11 cellular contexts compared by ENCODE assay signal in the genomic region with DNA sequence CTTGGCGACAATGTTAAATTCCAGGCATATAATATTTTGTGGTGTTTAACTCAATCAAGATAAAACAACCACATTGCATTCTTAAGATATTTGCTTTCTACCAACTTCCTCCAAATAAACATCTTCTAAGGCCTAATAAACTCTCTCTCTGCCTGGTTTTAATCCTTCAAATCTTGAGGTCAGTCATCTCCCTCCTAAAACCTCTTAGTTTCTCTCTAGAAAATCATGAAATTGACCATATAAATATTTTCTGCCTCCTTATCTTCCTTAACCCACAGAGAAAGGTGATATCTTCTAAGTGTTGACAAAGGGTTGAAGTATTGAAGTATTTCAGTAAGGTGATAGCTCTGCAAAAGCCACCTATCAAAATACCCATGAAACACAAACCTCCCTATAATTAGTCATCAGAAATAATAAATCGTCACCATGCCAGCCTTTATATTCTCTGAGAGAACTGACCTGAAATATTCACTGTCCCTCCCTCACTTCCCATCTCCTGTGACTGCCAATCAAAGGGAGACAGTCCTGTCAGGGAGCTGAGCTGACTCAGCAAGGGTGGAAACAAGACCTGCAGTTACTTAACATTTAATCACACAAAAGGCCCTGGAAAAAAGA.
DNase-seq lines count a peak whose midpoint lies in the region; ATAC-seq, FAIRE-seq and TF ChIP-seq lines count a peak whose summit lies in the region.
"Had no signal": no experiment of that assay in that cellular context is flagged by ENCODE, and none has a peak within 500 bp of the region (broad histone marks: within the 10 kb centered on the region; RNA-seq: fewer than 3 reads in every experiment).

No MANE protein-coding gene starts in this region.

- no peak overlapping the region for H3K27ac Mint-ChIP-seq in HFFc6
- H3K27ac Mint-ChIP-seq in progenitor cell of endocrine pancreas: peak overlapping the region; percentile 1
- H3K27ac Mint-ChIP-seq: effector memory CD8-positive, alpha-beta T cell had no signal

- TF ChIP-seq POLR2A in GM12891 (IDR thresholded peaks at IDR 0.05; ENCODE audit: low read depth, low read length): no peak

- H3K4me1 Mint-ChIP-seq in HFFc6 (ENCODE audit: low read depth): peaks cover 18% of the 10 kb centered on the region
- peaks cover 11% of the 10 kb centered on the region for H3K4me1 Mint-ChIP-seq in progenitor cell of endocrine pancreas (ENCODE audit: low read depth)

- DNase-seq in HFFc6: peak; percentile 12
- DNase-seq in RCC 7860 (ENCODE audit: low spot score): peak; percentile 29
- peak; percentile 27 for DNase-seq in fibroblast of pulmonary artery (ENCODE audit: low read depth)
- DNase-seq in progenitor cell of endocrine pancreas (ENCODE audit: low spot score, unreplicated experiment): no peak
- no peak for DNase-seq in GM12891 (ENCODE audit: insufficient read length, low spot score)
- no peak for DNase-seq in activated CD4-positive, alpha-beta T cell treated with anti-CD3 and anti-CD28 coated beads for 48 hours
- no peak for DNase-seq in NCI-H1694 (lab: John Stamatoyannopoulos, UW)
- DNase-seq: activated CD8-positive, alpha-beta memory T cell treated with anti-CD3 and anti-CD28 coated beads for 24 hours; COR-L47; effector memory CD8-positive, alpha-beta T cell had no signal

- FAIRE-seq in RCC 7860 (lab: Jason Lieb, UNC) (no peak), GM12891 (lab: Jason Lieb, UNC) (no peak)

- no peak overlapping the region for H3K4me3 ChIP-seq in fibroblast of pulmonary artery (replicated peaks; ENCODE audit: low read depth, low read length)

- H3K4me3 Mint-ChIP-seq in HFFc6: no peak overlapping the region
- no peak overlapping the region for H3K4me3 Mint-ChIP-seq in progenitor cell of endocrine pancreas (ENCODE audit: low read depth)
- H3K4me3 Mint-ChIP-seq: effector memory CD8-positive, alpha-beta T cell had no signal

- H3K36me3 Mint-ChIP-seq in HFFc6 (ENCODE audit: low read depth): no peaks in the 10 kb centered on the region
- H3K36me3 Mint-ChIP-seq in progenitor cell of endocrine pancreas (ENCODE audit: insufficient read depth): no peaks in the 10 kb centered on the region

- H3K9me3 Mint-ChIP-seq in HFFc6 (peaks cover 6% of the 10 kb centered on the region; the same call in 1 of the 2 replicates), progenitor cell of endocrine pancreas (ENCODE audit: low read depth) (peaks cover 4% of the 10 kb centered on the region)

- H3K27me3 Mint-ChIP-seq in HFFc6 (ENCODE audit: insufficient read depth) (no peaks in the 10 kb centered on the region; the same call in none of the 2 replicates), progenitor cell of endocrine pancreas (no peaks in the 10 kb centered on the region)
- H3K27me3 Mint-ChIP-seq: effector memory CD8-positive, alpha-beta T cell had no signal

- ATAC-seq in GM18867 (IDR thresholded peaks at IDR 0.05; ENCODE audit: unreplicated experiment): no peak
- ATAC-seq: effector memory CD8-positive, alpha-beta T cell had no signal

- TF ChIP-seq CTCF in HFFc6 (IDR thresholded peaks at IDR 0.05): no peak
- TF ChIP-seq CTCF in fibroblast of pulmonary artery (IDR thresholded peaks at IDR 0.05; ENCODE audit: low read length, missing control alignments): no peak
- TF ChIP-seq CTCF in progenitor cell of endocrine pancreas (IDR thresholded peaks at IDR 0.05; ENCODE audit: unreplicated experiment): no peak

TF ChIP-seq in GM12891, 5 proteins besides CTCF, POLR2A, EP300 and RAD21:
- TF ChIP-seq TAF1 (IDR thresholded peaks at IDR 0.05; ENCODE audit: low read depth, low read length) (no peak), POLR2AphosphoS5 (IDR thresholded peaks at IDR 0.05; ENCODE audit: low read depth, low read length) (no peak), POU2F2 (IDR thresholded peaks at IDR 0.05; ENCODE audit: low read depth, low read length) (no peak), SPI1 (IDR thresholded peaks at IDR 0.05; ENCODE audit: low read depth, low read length) (no peak), PAX5 (IDR thresholded peaks at IDR 0.05; ENCODE audit: insufficient read depth, low read length, severe bottlenecking) (no peak)

Comparison
In these comparisons a context has a peak if more than half of its experiments do, and no peak if none do; other contexts are left out.
1. DNase-seq: peak in HFFc6 (single experiment), RCC 7860 (single experiment) and fibroblast of pulmonary artery (single experiment); none in progenitor cell of endocrine pancreas (single experiment), GM12891 (single experiment), activated CD4-positive, alpha-beta T cell treated with anti-CD3 and anti-CD28 coated beads for 48 hours (single experiment) and NCI-H1694 (single experiment).